1 cellular context compared by ENCODE assay signal in genomic region chr1:64915381-64916274, GRCh38.
TF ChIP-seq lines count a peak whose summit lies in the region.

No MANE protein-coding gene starts in this region.

TF ChIP-seq in GM23338, 12 proteins besides CTCF, POLR2A, EP300 and RAD21 (continued from another document):
- no peak for TF ChIP-seq REST (IDR thresholded peaks at IDR 0.05; ENCODE audit: unreplicated experiment)
- no peak for TF ChIP-seq CREB1 (CRISPR knock-in tag; IDR thresholded peaks at IDR 0.05; ENCODE audit: low read depth)
- no peak for TF ChIP-seq STAT1 (IDR thresholded peaks at IDR 0.05; ENCODE audit: unreplicated experiment)
- no peak for TF ChIP-seq EZH2phosphoT487 (IDR thresholded peaks at IDR 0.05; ENCODE audit: unreplicated experiment)
- TF ChIP-seq POLR2AphosphoS5 (IDR thresholded peaks at IDR 0.05; ENCODE audit: low read depth): no peak
